ENCODE assay signal across 14 cellular contexts in the genomic region with DNA sequence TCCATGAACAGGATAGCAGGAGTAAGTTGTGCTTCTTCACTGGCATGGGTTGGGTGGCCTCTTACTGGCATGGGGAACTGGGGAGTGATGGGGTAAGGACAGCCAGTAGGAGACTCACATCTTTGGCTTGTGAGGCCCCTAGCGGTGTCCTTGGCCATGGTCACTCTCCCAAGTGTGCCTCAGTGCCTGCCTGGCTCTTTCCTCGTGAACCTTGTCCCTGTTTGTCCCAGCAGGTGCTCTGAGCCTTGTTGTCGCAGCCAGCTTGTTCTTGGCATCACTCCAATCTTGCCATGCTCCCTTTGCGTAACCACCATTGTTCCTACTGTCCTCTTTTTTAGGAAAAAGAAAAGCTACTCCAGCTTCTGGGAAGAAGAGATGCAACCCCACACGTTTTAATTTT. TPM values are rescaled to one million over a fixed set of nuclear protein-coding genes. Genes with fewer than 3 reads are reported as not detected.
DNase-seq lines count a peak whose midpoint lies in the region; ATAC-seq and TF ChIP-seq lines count a peak whose summit lies in the region.
"Had no signal": no experiment of that assay in that cellular context is flagged by ENCODE, and none has a peak within 500 bp of the region (broad histone marks: within the 10 kb centered on the region; RNA-seq: fewer than 3 reads in every experiment).

No MANE protein-coding gene starts in this region.

- DNase-seq in NCI-H82 (lab: John Stamatoyannopoulos, UW) (peak; percentile 43), NCI-H82 treated with DMSO at 0.1 percent for 48 hours (lab: John Stamatoyannopoulos, UW; ENCODE audit: unreplicated experiment) (no peak), NCI-H2029 treated with DMSO at 0.1 percent for 48 hours (lab: John Stamatoyannopoulos, UW) (peak; percentile 38), osteoblast (ENCODE audit: insufficient read length, low spot score, missing footprints) (peak; percentile 55), activated T-cell treated with anti-CD3 and anti-CD28 coated beads for 4 hours (no peak)
- DNase-seq: activated naive CD4-positive, alpha-beta T cell treated with Interleukin-2 at 50 U/mL for 16 hours; naive B cell; NCI-H1436 treated with DMSO at 0.1 percent for 48 hours; SIG-M5 had no signal

- H3K27me3 Mint-ChIP-seq in brain: peaks cover 12% of the 10 kb centered on the region

- no peak for TF ChIP-seq CTCF in brain (conservative IDR thresholded peaks at IDR 0.05)
- no peak for TF ChIP-seq CTCF in osteoblast (IDR thresholded peaks at IDR 0.05; ENCODE audit: extremely low read depth, low read depth, low read length)

- H4K20me1 ChIP-seq in osteoblast (ENCODE audit: insufficient read depth, low read length): no peaks in the 10 kb centered on the region

- H3K9me3 ChIP-seq in osteoblast (ENCODE audit: low read depth, low read length): peaks cover 4% of the 10 kb centered on the region
- H3K9me3 ChIP-seq: A549 had no signal

- no peaks in the 10 kb centered on the region for H3K4me1 ChIP-seq in osteoblast (ENCODE audit: insufficient read depth, low read length)
- H3K4me1 ChIP-seq: A549 had no signal

- no peak overlapping the region for H2AFZ ChIP-seq in osteoblast (ENCODE audit: low read length)

- peak overlapping the region in 3 of 5 experiments; percentile 20 to 50 (median 25) for H3K27ac Mint-ChIP-seq in brain

- H3K4me3 ChIP-seq in osteoblast (ENCODE audit: insufficient read depth, low read length): no peak overlapping the region
- H3K4me3 ChIP-seq: A549, cardiac muscle cell had no signal

- no peaks in the 10 kb centered on the region for H3K36me3 ChIP-seq in osteoblast (ENCODE audit: insufficient read depth, low read length)
- H3K36me3 ChIP-seq: cardiac muscle cell had no signal

- H3K4me1 Mint-ChIP-seq in brain: peaks cover 26% of the 10 kb centered on the region
- H3K4me1 Mint-ChIP-seq: naive B cell had no signal

- no peaks in the 10 kb centered on the region for H3K27me3 ChIP-seq in osteoblast (ENCODE audit: insufficient read depth, low read length)

- no peaks in the 10 kb centered on the region for H3K36me3 Mint-ChIP-seq in brain
- H3K36me3 Mint-ChIP-seq: naive B cell had no signal

- H3K9me3 Mint-ChIP-seq in brain: peaks cover 2 to 19% (median 10%) of the 10 kb centered on the region in 5 experiments

- ATAC-seq in GM19452 (IDR thresholded peaks at IDR 0.05; ENCODE audit: unreplicated experiment) (no peak), GM21723 (IDR thresholded peaks at IDR 0.05; ENCODE audit: unreplicated experiment) (no peak)

- H3K4me3 Mint-ChIP-seq in brain: no peak overlapping the region
- H3K4me3 Mint-ChIP-seq: naive B cell had no signal

- H3K27ac ChIP-seq in osteoblast (ENCODE audit: low read depth, low read length): no peak overlapping the region
- H3K27ac ChIP-seq: A549, cardiac muscle cell had no signal

- H3K79me2 ChIP-seq in osteoblast (ENCODE audit: insufficient read depth, low read length): no peaks in the 10 kb centered on the region

- no peak overlapping the region for H3K4me2 ChIP-seq in osteoblast (ENCODE audit: insufficient read depth, low read length)
- H3K4me2 ChIP-seq: A549 had no signal

RNA-seq across cellular contexts. Expression of gene SDK2, which starts 53.6 kb away (rescaled TPM):
- polyA plus RNA-seq in brain (ENCODE audit: insufficient read depth, low read depth, low replicate concordance): 11.0 TPM
- total RNA-seq in osteoblast: under 0.01 TPM in 2 replicates

Comparison
In these comparisons a context has a peak if more than half of its experiments do, and no peak if none do; other contexts are left out.
1. DNase-seq: peak in NCI-H82 (single experiment), NCI-H2029 treated with DMSO at 0.1 percent for 48 hours (single experiment) and osteoblast (single experiment); none in NCI-H82 treated with DMSO at 0.1 percent for 48 hours (single experiment) and activated T-cell treated with anti-CD3 and anti-CD28 coated beads for 4 hours (single experiment).